ENCODE assay signal across 16 cellular contexts in genomic region chr10:2978574-2979266, GRCh38.
A peak's percentile ranks its signal among the peaks of the same experiment; 100 is the strongest.
DNase-seq lines count a peak whose midpoint lies in the region; ATAC-seq and TF ChIP-seq lines count a peak whose summit lies in the region.
"Had no signal": no experiment of that assay in that cellular context is flagged by ENCODE, and none has a peak within 500 bp of the region (broad histone marks: within the 10 kb centered on the region; RNA-seq: fewer than 3 reads in every experiment).

No MANE protein-coding gene starts in this region.

- intact Hi-C loops in dendritic cell treated with granulocyte-macrophage colony-stimulating factor and Interleukin-4, amounts not matched to agents 40 ng/mL and 50 ng/mL, for 4 days (cut with micrococcal nuclease) = loop anchor here (1.0 to 2.0 kb wide), 3 partner anchors 50 to 139 kb away; no protein-coding TSS in a partner anchor
- intact Hi-C loops in Caco-2 (cut with micrococcal nuclease; ENCODE audit: unreplicated experiment) = loop anchor here (1.0 to 10.0 kb wide), 5 partner anchors 39 to 364 kb away; no protein-coding TSS in a partner anchor

- H3K4me1 Mint-ChIP-seq in dendritic cell treated with granulocyte-macrophage colony-stimulating factor and Interleukin-4, amounts not matched to agents 40 ng/mL and 50 ng/mL, for 4 days (ENCODE audit: low read depth) = peaks cover 62% of the 10 kb centered on the region
- no peaks in the 10 kb centered on the region for H3K4me1 Mint-ChIP-seq in natural killer cell treated with Interleukin-12 subunit alpha and Interleukin-12 subunit beta and Interleukin-15 and Interleukin-18, amount 100 ng/mL, for 72 hours (ENCODE audit: low read depth in 2 of 2)
- no peaks in the 10 kb centered on the region for H3K4me1 Mint-ChIP-seq in Caco-2 (ENCODE audit: low read depth, unreplicated experiment)
- H3K4me1 Mint-ChIP-seq: immature natural killer cell had no signal

- H3K9me3 ChIP-seq in SK-N-SH = no peaks in the 10 kb centered on the region
- H3K9me3 ChIP-seq in Caco-2 = no peaks in the 10 kb centered on the region; the same call in 1 of the 2 replicates
- H3K9me3 ChIP-seq: lower lobe of right lung had no signal

- H3K27me3 Mint-ChIP-seq in dendritic cell treated with granulocyte-macrophage colony-stimulating factor and Interleukin-4, amounts not matched to agents 40 ng/mL and 50 ng/mL, for 4 days = peaks cover 1% of the 10 kb centered on the region
- peaks cover 7 to 13% of the 10 kb centered on the region in 2 donors for H3K27me3 Mint-ChIP-seq in natural killer cell treated with Interleukin-12 subunit alpha and Interleukin-12 subunit beta and Interleukin-15 and Interleukin-18, amount 100 ng/mL, for 72 hours
- peaks cover 7% of the 10 kb centered on the region for H3K27me3 Mint-ChIP-seq in Caco-2 (ENCODE audit: insufficient read depth, unreplicated experiment)

- H3K27me3 ChIP-seq in SK-N-SH (ENCODE audit: insufficient read depth) (no peaks in the 10 kb centered on the region), Caco-2 (replicated peaks; ENCODE audit: control insufficient read depth, insufficient read depth, low read length) (no peaks in the 10 kb centered on the region)

- H3K36me3 Mint-ChIP-seq in dendritic cell treated with granulocyte-macrophage colony-stimulating factor and Interleukin-4, amounts not matched to agents 40 ng/mL and 50 ng/mL, for 4 days (ENCODE audit: low read depth) = no peaks in the 10 kb centered on the region
- H3K36me3 Mint-ChIP-seq in natural killer cell treated with Interleukin-12 subunit alpha and Interleukin-12 subunit beta and Interleukin-15 and Interleukin-18, amount 100 ng/mL, for 72 hours = no peaks in the 10 kb centered on the region
- no peaks in the 10 kb centered on the region for H3K36me3 Mint-ChIP-seq in Caco-2 (ENCODE audit: insufficient read depth, unreplicated experiment)
- H3K36me3 Mint-ChIP-seq: immature natural killer cell, type B pancreatic cell had no signal

- H3K4me1 ChIP-seq in SK-N-SH (ENCODE audit: control insufficient read depth in 1 of 2, insufficient read depth in 2 of 2, low read depth in 1 of 2, low read length in 1 of 2) = peaks cover 0 to 13% of the 10 kb centered on the region in 2 experiments; a peak in 1 of 4 replicates
- no peaks in the 10 kb centered on the region; the same call in 1 of the 2 replicates for H3K4me1 ChIP-seq in Caco-2

- no peaks in the 10 kb centered on the region for H3K79me2 ChIP-seq in SK-N-SH (ENCODE audit: insufficient read depth)

- H3K4me3 ChIP-seq in SK-N-SH (ENCODE audit: low read depth in 2 of 2, low read length in 1 of 2) (no peak overlapping the region), Caco-2 (ENCODE audit: low read depth, low read length) (no peak overlapping the region)
- H3K4me3 ChIP-seq: lower lobe of right lung had no signal

- H3K27ac ChIP-seq in SK-N-SH (ENCODE audit: low read depth in 2 of 2, low read length in 1 of 2) = no peak overlapping the region
- H3K27ac ChIP-seq: lower lobe of right lung had no signal

- no TSS peak for BruUV-seq in Caco-2 (replicated peaks; lab: Mats Ljungman, UMichigan)

- ATAC-seq in SK-N-SH treated with all-trans-retinoic acid at 6 μM for 48 hours (no peak), HG03196 (IDR thresholded peaks at IDR 0.05; ENCODE audit: unreplicated experiment) (peak; percentile 40)
- ATAC-seq in natural killer cell treated with Interleukin-12 subunit alpha and Interleukin-12 subunit beta and Interleukin-15 and Interleukin-18, amount 100 ng/mL, for 72 hours = no peak
- ATAC-seq: stimulated activated naive CD8-positive, alpha-beta T cell treated with anti-CD3 and anti-CD28 coated beads, Interleukin-15, Interleukin-2, amounts not matched to agents 100 U/mL and 50 U/mL, for 24 hours had no signal

- H3F3A ChIP-seq in SK-N-SH (replicated peaks; ENCODE audit: insufficient read depth) = peaks cover 14% of the 10 kb centered on the region

- H3K9me3 Mint-ChIP-seq in dendritic cell treated with granulocyte-macrophage colony-stimulating factor and Interleukin-4, amounts not matched to agents 40 ng/mL and 50 ng/mL, for 4 days = no peaks in the 10 kb centered on the region
- H3K9me3 Mint-ChIP-seq in natural killer cell treated with Interleukin-12 subunit alpha and Interleukin-12 subunit beta and Interleukin-15 and Interleukin-18, amount 100 ng/mL, for 72 hours = no peaks in the 10 kb centered on the region
- H3K9me3 Mint-ChIP-seq in Caco-2 (ENCODE audit: unreplicated experiment) = no peaks in the 10 kb centered on the region
- H3K9me3 Mint-ChIP-seq: H9, immature natural killer cell, type B pancreatic cell had no signal

- peak overlapping the region; percentile 54; the same call in 1 of the 2 replicates for H2AFZ ChIP-seq in SK-N-SH (ENCODE audit: low read depth)

- CTCF ChIA-PET in SK-N-SH (lab: Yijun Ruan, JAX) = interaction anchor here (1.0 to 2.7 kb wide), 6 partner anchors 10 to 1224 kb away, joined by 3 to 16 read pairs (median 6); no protein-coding TSS in a partner anchor
- CTCF ChIA-PET in Caco-2 (lab: Charles Lee) = interaction anchor here (0.6 kb wide), 1 partner anchor 326 kb away, joined by 3 read pairs; no protein-coding TSS in a partner anchor

- no peak for DNase-seq in SK-N-SH
- no peak for DNase-seq in natural killer cell treated with Interleukin-12 subunit alpha and Interleukin-12 subunit beta and Interleukin-15 and Interleukin-18, amount 100 ng/mL, for 72 hours (ENCODE audit: low spot score)
- no peak for DNase-seq in Caco-2
- DNase-seq in NCI-H2171 (lab: John Stamatoyannopoulos, UW) = no peak
- DNase-seq in Ammon's horn (ENCODE audit: low spot score) = no peak
- DNase-seq: effector CD4-positive, alpha-beta T cell; H9; immature natural killer cell; lower lobe of right lung; NCI-H146; stimulated activated naive CD8-positive, alpha-beta T cell treated with anti-CD3 and anti-CD28 coated beads, Interleukin-15, Interleukin-2, amounts not matched to agents 100 U/mL and 50 U/mL, for 24 hours; T-helper 9 cell had no signal

- TF ChIP-seq EP300 in SK-N-SH (IDR thresholded peaks at IDR 0.05; ENCODE audit: borderline replicate concordance in 1 of 2, low read depth in 1 of 2, low read length in 1 of 2) = no peak

- no peaks in the 10 kb centered on the region for H3K9me2 ChIP-seq in SK-N-SH

- H4K20me1 ChIP-seq in SK-N-SH (ENCODE audit: insufficient read depth) = no peaks in the 10 kb centered on the region

- TF ChIP-seq RAD21 in SK-N-SH (IDR thresholded peaks at IDR 0.05; ENCODE audit: low read length) = no peak

- no peak overlapping the region for H3K4me2 ChIP-seq in SK-N-SH

- 81% methylated on average over 8 of the region's 8 CpGs for WGBS in SK-N-SH (ENCODE audit: low lambda C conversion rate)

- H3K9ac ChIP-seq in SK-N-SH = no peak overlapping the region

- POLR2A ChIA-PET in SK-N-SH (lab: Yijun Ruan, JAX) (no interaction called here), Caco-2 (lab: Charles Lee) (interaction anchor here (0.6 kb wide), 2 partner anchors 141 to 194 kb away, joined by 3 read pairs; no protein-coding TSS in a partner anchor)

- no peak for TF ChIP-seq CTCF in SK-N-SH (IDR thresholded peaks at IDR 0.05)
- no peak for TF ChIP-seq CTCF in Caco-2 (IDR thresholded peaks at IDR 0.05; ENCODE audit: insufficient read depth in 1 of 2, low read depth in 1 of 2, low read length in 1 of 2, severe bottlenecking in 1 of 2, unreplicated experiment in 1 of 2)

- H3K27ac Mint-ChIP-seq in dendritic cell treated with granulocyte-macrophage colony-stimulating factor and Interleukin-4, amounts not matched to agents 40 ng/mL and 50 ng/mL, for 4 days = peak overlapping the region; percentile 83
- no peak overlapping the region for H3K27ac Mint-ChIP-seq in natural killer cell treated with Interleukin-12 subunit alpha and Interleukin-12 subunit beta and Interleukin-15 and Interleukin-18, amount 100 ng/mL, for 72 hours
- no peak overlapping the region for H3K27ac Mint-ChIP-seq in Caco-2 (ENCODE audit: unreplicated experiment)
- H3K27ac Mint-ChIP-seq: immature natural killer cell, type B pancreatic cell had no signal

- no peaks in the 10 kb centered on the region for H3K36me3 ChIP-seq in SK-N-SH (replicated peaks in 1 of 2; ENCODE audit: control insufficient read depth in 1 of 2, insufficient read depth in 2 of 2, low read length in 1 of 2)
- H3K36me3 ChIP-seq in Caco-2 (ENCODE audit: control insufficient read depth, insufficient read depth, low read length) = no peaks in the 10 kb centered on the region
- H3K36me3 ChIP-seq: lower lobe of right lung had no signal

- H3K4me3 Mint-ChIP-seq in dendritic cell treated with granulocyte-macrophage colony-stimulating factor and Interleukin-4, amounts not matched to agents 40 ng/mL and 50 ng/mL, for 4 days = peak overlapping the region; percentile 32
- no peak overlapping the region for H3K4me3 Mint-ChIP-seq in natural killer cell treated with Interleukin-12 subunit alpha and Interleukin-12 subunit beta and Interleukin-15 and Interleukin-18, amount 100 ng/mL, for 72 hours
- no peak overlapping the region for H3K4me3 Mint-ChIP-seq in Caco-2 (ENCODE audit: unreplicated experiment)
- H3K4me3 Mint-ChIP-seq: H9, immature natural killer cell, type B pancreatic cell had no signal

TF ChIP-seq in SK-N-SH, 30 proteins besides CTCF, POLR2A, EP300 and RAD21 (continues in another document):
- TF ChIP-seq NRF1 (IDR thresholded peaks at IDR 0.05; ENCODE audit: low read depth, low read length) (no peak), MAX (IDR thresholded peaks at IDR 0.05; ENCODE audit: low read depth) (no peak)

TF ChIP-seq in SK-N-SH treated with all-trans-retinoic acid at 6 μM for 48 hours, 23 proteins besides CTCF, POLR2A, EP300 and RAD21 (continues in another document):
- TF ChIP-seq OSR1 (CRISPR knock-in tag; IDR thresholded peaks at IDR 0.05) = no peak
- TF ChIP-seq ZFP30 (CRISPR knock-in tag; IDR thresholded peaks at IDR 0.05) = no peak
- no peak for TF ChIP-seq ZNF8 (CRISPR knock-in tag; IDR thresholded peaks at IDR 0.05)
- no peak for TF ChIP-seq CSDC2 (CRISPR knock-in tag; IDR thresholded peaks at IDR 0.05)
- no peak for TF ChIP-seq CSRNP3 (CRISPR knock-in tag; IDR thresholded peaks at IDR 0.05)
- no peak for TF ChIP-seq ZC3H10 (CRISPR knock-in tag; IDR thresholded peaks at IDR 0.05)
- TF ChIP-seq GLIS3 (CRISPR knock-in tag; IDR thresholded peaks at IDR 0.05) = no peak
- TF ChIP-seq BACH2 (CRISPR knock-in tag; IDR thresholded peaks at IDR 0.05; ENCODE audit: borderline replicate concordance) = no peak
- no peak for TF ChIP-seq ZNF565 (CRISPR knock-in tag; conservative IDR thresholded peaks at IDR 0.05; ENCODE audit: low read depth)
